In the genomic region with DNA sequence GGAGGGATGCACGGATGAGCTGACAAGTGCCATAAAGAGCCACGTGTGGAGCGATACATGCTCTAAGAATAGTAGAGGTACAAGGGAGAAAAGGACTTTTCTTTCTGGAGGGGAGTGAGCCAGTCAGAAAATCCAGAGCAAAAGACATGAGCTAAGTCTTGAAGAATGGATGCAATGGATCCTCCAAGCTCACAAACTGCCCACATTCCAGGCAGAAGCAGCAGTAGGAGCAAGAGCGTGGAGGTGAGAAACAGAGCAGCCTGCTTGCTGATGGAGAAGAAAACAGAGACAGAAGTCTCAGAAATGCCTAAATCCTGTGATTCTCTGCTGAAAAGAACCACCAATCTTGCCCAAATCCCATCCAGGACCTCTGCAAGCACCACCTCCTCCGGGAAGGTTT, we compare ENCODE assay signal across 16 cellular contexts.
DNase-seq lines count a peak whose midpoint lies in the region; ATAC-seq and TF ChIP-seq lines count a peak whose summit lies in the region.
"Had no signal": no experiment of that assay in that cellular context is flagged by ENCODE, and none has a peak within 500 bp of the region (broad histone marks: within the 10 kb centered on the region; RNA-seq: fewer than 3 reads in every experiment).

No MANE protein-coding gene starts in this region.

- peak overlapping the region; percentile 2; the same call in 1 of the 2 replicates for H3K23ac ChIP-seq in IMR-90 (ENCODE audit: low read depth, low read length)
- H3K23ac ChIP-seq in mesendoderm (ENCODE audit: low read length): no peak overlapping the region

- H3K79me1 ChIP-seq in IMR-90 (ENCODE audit: low read depth in 1 of 2, low read length in 2 of 2) (peaks cover 0 to 4% of the 10 kb centered on the region in 2 experiments; a peak in 2 of 4 replicates), mesendoderm (ENCODE audit: low read length) (no peaks in the 10 kb centered on the region)

- in situ Hi-C loops in IMR-90 (cut with MboI; ENCODE audit: low sequenced_read_pairs): no loop called here

- H2BK5ac ChIP-seq in IMR-90 (ENCODE audit: low read depth, low read length, poor library complexity, severe bottlenecking) (peak overlapping the region; percentile 83), mesendoderm (ENCODE audit: low read length) (no peak overlapping the region)

- no TSS peak for BruUV-seq in IMR-90 (replicated peaks; lab: Mats Ljungman, UMichigan)

- no peaks in the 10 kb centered on the region for H3K9me3 ChIP-seq in IMR-90 (ENCODE audit: control insufficient read depth, insufficient read depth, low read length)

- H2AK5ac ChIP-seq in IMR-90 (ENCODE audit: low read depth, low read length) (peak overlapping the region; percentile 92), mesendoderm (ENCODE audit: low read length) (no peak overlapping the region)

- H3K27me3 ChIP-seq in IMR-90 (ENCODE audit: control insufficient read depth, insufficient read depth, low read length): no peaks in the 10 kb centered on the region
- H3K27me3 ChIP-seq in mesendoderm (ENCODE audit: insufficient read depth, low read length, poor library complexity): no peaks in the 10 kb centered on the region

- H3K4me2 ChIP-seq in IMR-90 (ENCODE audit: low read depth, low read length) (no peak overlapping the region), mesendoderm (ENCODE audit: low read length) (no peak overlapping the region)

- peak overlapping the region; percentile 37 for H2AFZ ChIP-seq in IMR-90 (replicated peaks; ENCODE audit: low read length, poor library complexity)

- H2BK120ac ChIP-seq in IMR-90 (ENCODE audit: low read depth, low read length) (peak overlapping the region; percentile 93), mesendoderm (ENCODE audit: low read depth, low read length) (no peak overlapping the region)

- CTCF ChIA-PET in IMR-90 (lab: Yijun Ruan, JAX): no interaction called here

- H3K9ac ChIP-seq in IMR-90 (ENCODE audit: low read depth, low read length): no peak overlapping the region
- no peak overlapping the region for H3K9ac ChIP-seq in mesendoderm (ENCODE audit: low read length)

- dilution Hi-C loops in IMR-90 (cut with HindIII; ENCODE audit: low sequenced_read_pairs, unreplicated experiment): no loop called here

- H3K4me1 ChIP-seq in IMR-90 (ENCODE audit: control insufficient read depth, insufficient read depth, low read length) (peaks cover 26% of the 10 kb centered on the region), mesendoderm (ENCODE audit: control insufficient read depth, low read depth, low read length) (peaks cover 4% of the 10 kb centered on the region)

- WGBS in IMR-90 (ENCODE audit: extremely low coverage in 2 of 2, insufficient read length in 1 of 2), 2 experiments: 100% methylated on average over 1 of the region's 5 CpGs; no CpG with 5 or more reads in 1 of the 2 experiments
- WGBS in mesendoderm (ENCODE audit: extremely low coverage, insufficient coverage, low lambda C conversion rate): no CpG with 5 or more reads among the region's 5 CpGs

- H2BK15ac ChIP-seq in IMR-90 (ENCODE audit: low read depth, low read length): peak overlapping the region; percentile 93; the same call in 2 of the 3 replicates
- H2BK15ac ChIP-seq in mesendoderm (replicated peaks; ENCODE audit: low read depth): no peak overlapping the region

- H4K5ac ChIP-seq in IMR-90 (ENCODE audit: low read depth, low read length): peak overlapping the region; percentile 93
- no peak overlapping the region for H4K5ac ChIP-seq in mesendoderm (ENCODE audit: low read length)

- no peak for TF ChIP-seq CTCF in IMR-90 (conservative IDR thresholded peaks at IDR 0.05; ENCODE audit: low read depth, low read length)

- H4K8ac ChIP-seq in IMR-90 (ENCODE audit: low read depth in 2 of 2, low read length in 2 of 2) (peak overlapping the region; percentile 76 to 79; a peak in 3 of 4 replicates), mesendoderm (ENCODE audit: low read depth, low read length) (no peak overlapping the region)

- H3K14ac ChIP-seq in IMR-90 (replicated peaks; ENCODE audit: low read depth, low read length): peak overlapping the region; percentile 83

- H3K36me3 ChIP-seq in IMR-90 (ENCODE audit: control insufficient read depth, insufficient read depth, low read length) (no peaks in the 10 kb centered on the region), mesendoderm (ENCODE audit: control insufficient read depth, insufficient read depth, low read length) (no peaks in the 10 kb centered on the region)

- no peak for TF ChIP-seq POLR2A in IMR-90 (IDR thresholded peaks at IDR 0.05; ENCODE audit: low read depth, low read length)

- H3K79me2 ChIP-seq in mesendoderm (ENCODE audit: control insufficient read depth, insufficient read depth, low read length): no peaks in the 10 kb centered on the region

- ATAC-seq in IMR-90 (ENCODE audit: low read depth): no peak
- no peak for ATAC-seq in HG02973 (IDR thresholded peaks at IDR 0.05; ENCODE audit: unreplicated experiment)
- ATAC-seq: GM12878, Panc1 had no signal

- H3K27ac ChIP-seq in IMR-90 (ENCODE audit: insufficient read depth, low read length) (peak overlapping the region; percentile 52; the same call in 1 of the 2 replicates), mesendoderm (ENCODE audit: low read depth, low read length) (no peak overlapping the region)

- TF ChIP-seq RAD21 in IMR-90 (IDR thresholded peaks at IDR 0.05; ENCODE audit: low read length): no peak

- POLR2A ChIA-PET in IMR-90 (lab: Charles Lee; ENCODE audit: unreplicated experiment): no interaction called here

- H3K4ac ChIP-seq in IMR-90 (ENCODE audit: low read depth, low read length) (peak overlapping the region; percentile 92), mesendoderm (ENCODE audit: low read depth, low read length) (no peak overlapping the region)

- intact Hi-C loops in IMR-90 (cut with micrococcal nuclease): loop anchor here (1.0 to 10.0 kb wide), 2 partner anchors 37 to 358 kb away; no protein-coding TSS in a partner anchor

- DNase-seq in EH (ENCODE audit: low read depth) (peak; percentile 61), IMR-90 (no peak), mesendoderm (peak; percentile 21), D341Med (ENCODE audit: low spot score) (no peak), HK-2 (ENCODE audit: unreplicated experiment) (no peak), cerebellar cortex (ENCODE audit: low spot score) (no peak)
- DNase-seq: HCEC 1CT, Kasumi-1, NCI-H1417 treated with DMSO at 0.1 percent for 48 hours, NCI-H1930, NCI-H2227 treated with DMSO at 0.1 percent for 48 hours, NCI-H510A, NCI-H748 treated with DMSO at 0.1 percent for 48 hours had no signal

- H4K91ac ChIP-seq in IMR-90 (ENCODE audit: insufficient read depth, low read depth, low read length): peak overlapping the region; percentile 72

- peak overlapping the region; percentile 97 for H3K18ac ChIP-seq in IMR-90 (ENCODE audit: low read depth, low read length)
- H3K18ac ChIP-seq in mesendoderm (ENCODE audit: low read length): no peak overlapping the region

- H2AK9ac ChIP-seq in IMR-90 (replicated peaks; ENCODE audit: low read depth, low read length, poor library complexity): no peak overlapping the region

- H3K4me3 ChIP-seq in IMR-90 (ENCODE audit: insufficient read depth, low read depth, low read length): no peak overlapping the region
- no peak overlapping the region for H3K4me3 ChIP-seq in mesendoderm (ENCODE audit: low read length)
- H3K4me3 ChIP-seq: GM12878 had no signal

- no peaks in the 10 kb centered on the region for H4K20me1 ChIP-seq in IMR-90 (ENCODE audit: insufficient read depth, low read length)

- H2BK20ac ChIP-seq in IMR-90 (ENCODE audit: low read depth, low read length): peak overlapping the region; percentile 93

- peaks cover 20% of the 10 kb centered on the region for H3K9me1 ChIP-seq in IMR-90 (ENCODE audit: insufficient read depth, low read length)

- no peak overlapping the region for H3K56ac ChIP-seq in IMR-90 (ENCODE audit: extremely low read depth, insufficient read depth, low read length)
- H3K56ac ChIP-seq in mesendoderm (ENCODE audit: low read length): no peak overlapping the region

TF ChIP-seq in IMR-90, 13 proteins besides CTCF, POLR2A, EP300 and RAD21:
- TF ChIP-seq CHD1 (IDR thresholded peaks at IDR 0.05; ENCODE audit: low read depth, low read length) (no peak), NFE2L2 (IDR thresholded peaks at IDR 0.05; ENCODE audit: low read depth, low read length) (no peak), RCOR1 (IDR thresholded peaks at IDR 0.05; ENCODE audit: insufficient replicate concordance, low read length) (no peak), SMC3 (IDR thresholded peaks at IDR 0.05; ENCODE audit: low read depth, low read length) (no peak), MAFK (IDR thresholded peaks at IDR 0.05; ENCODE audit: low read depth, low read length) (no peak), RFX5 (IDR thresholded peaks at IDR 0.05; ENCODE audit: low read depth, low read length) (no peak), MAZ (IDR thresholded peaks at IDR 0.05; ENCODE audit: borderline replicate concordance, low read depth, low read length) (no peak), USF2 (IDR thresholded peaks at IDR 0.05; ENCODE audit: low read depth, low read length) (no peak), ELK1 (IDR thresholded peaks at IDR 0.05; ENCODE audit: borderline replicate concordance, low read depth, low read length) (no peak), MXI1 (IDR thresholded peaks at IDR 0.05; ENCODE audit: borderline replicate concordance, low read depth, low read length) (no peak)

Comparison
In these comparisons a context has a peak if more than half of its experiments do, and no peak if none do; other contexts are left out.
1. DNase-seq: peak in EH (single experiment) and mesendoderm (single experiment); none in IMR-90 (single experiment), D341Med (single experiment), HK-2 (single experiment) and cerebellar cortex (single experiment).